Comparison of ENCODE assay signal across 43 cellular contexts in the genomic region with DNA sequence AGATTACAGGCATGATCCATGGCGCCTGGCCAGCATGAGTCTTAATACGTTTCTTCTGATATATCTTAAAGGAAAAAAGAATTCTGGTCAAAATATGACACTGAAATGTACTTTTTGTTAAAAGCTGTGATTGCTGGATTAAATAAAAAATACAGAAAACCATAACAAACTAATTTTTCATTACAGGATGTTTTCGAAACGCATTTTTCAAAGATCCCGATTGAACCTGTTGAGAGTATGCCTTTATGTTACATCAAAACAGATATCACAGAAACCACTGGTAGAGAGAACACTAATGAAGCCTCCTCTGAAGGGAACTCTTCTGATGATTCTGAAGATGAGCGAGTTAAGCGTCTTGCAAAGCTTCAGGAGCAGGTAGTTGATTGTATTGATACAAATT. TPM values are rescaled to one million over a fixed set of nuclear protein-coding genes. Genes with fewer than 3 reads are reported as not detected.
"Had no signal": no experiment of that assay in that cellular context is flagged by ENCODE, and none has a peak within 500 bp of the region (broad histone marks: within the 10 kb centered on the region; RNA-seq: fewer than 3 reads in every experiment).

No MANE protein-coding gene starts in this region.

- H3K4me3 ChIP-seq: adrenal gland, ascending aorta, body of pancreas, breast epithelium, cardiac muscle cell had no signal

- H3K9me3 ChIP-seq: adrenal gland, ascending aorta, body of pancreas, breast epithelium had no signal

- H3K36me3 Mint-ChIP-seq: activated naive CD4-positive, alpha-beta T cell treated with anti-CD3 and anti-CD28 coated beads, Interleukin-2, amount 10 ng/mL, durations not matched to agents 7 days and 5 days; activated naive CD4-positive, alpha-beta T cell treated with anti-CD3 and anti-CD28 coated beads, Interleukin-2, amount 50 U/mL, for 24 hours; activated naive CD4-positive, alpha-beta T cell treated with anti-CD3 and anti-CD28 coated beads, Interleukin-2, amount 50 U/mL, for 72 hours; activated naive CD8-positive, alpha-beta T cell; activated naive CD8-positive, alpha-beta T cell treated with anti-CD3 and anti-CD28 coated beads for 36 hours; activated naive CD8-positive, alpha-beta T cell treated with anti-CD3 and anti-CD28 coated beads, Interleukin-2, amount 10 ng/mL, durations not matched to agents 7 days and 5 days; brain had no signal

- DNase-seq: activated effector memory CD4-positive, alpha-beta T cell treated with anti-CD3 and anti-CD28 coated beads, Interleukin-2, amount 50 U/mL, for 16 hours; activated effector memory CD4-positive, alpha-beta T cell treated with Interleukin-2 at 50 U/mL for 16 hours; activated gamma-delta T cell; activated gamma-delta T cell treated with Interleukin-2 at 50 U/mL for 16 hours; activated naive CD4-positive, alpha-beta T cell; activated naive CD4-positive, alpha-beta T cell treated with anti-CD3 and anti-CD28 coated beads for 36 hours; activated naive CD4-positive, alpha-beta T cell treated with anti-CD3 and anti-CD28 coated beads, Interleukin-2, amount 10 ng/mL, durations not matched to agents 7 days and 5 days; activated naive CD4-positive, alpha-beta T cell treated with anti-CD3 and anti-CD28 coated beads, Interleukin-2, amount 50 U/mL, for 16 hours; activated naive CD4-positive, alpha-beta T cell treated with Interleukin-2 at 50 U/mL for 16 hours; activated naive CD8-positive, alpha-beta T cell treated with anti-CD3 and anti-CD28 coated beads for 36 hours; activated naive CD8-positive, alpha-beta T cell treated with anti-CD3 and anti-CD28 coated beads, Interleukin-2, amount 10 ng/mL, durations not matched to agents 7 days and 5 days; activated naive CD8-positive, alpha-beta T cell treated with anti-CD3 and anti-CD28 coated beads, Interleukin-2, amount 50 U/mL, for 24 hours; activated T-cell treated with anti-CD3 and anti-CD28 coated beads, Interleukin-2, amount 50 U/mL, for 24 hours; activated T-cell treated with anti-CD3 and anti-CD28 coated beads, Interleukin-2, amount 50 U/mL, for 4 hours; activated T-cell treated with anti-CD3 and anti-CD28 coated beads, Interleukin-2, amount 50 U/mL, for 48 hours; activated T-cell treated with anti-CD3 and anti-CD28 coated beads, Interleukin-2, amount 50 U/mL, for 72 hours; adrenal gland; amniotic stem cell; amygdala; anterior cingulate cortex; aorta; body of pancreas; brain microvascular endothelial cell; caudate nucleus; central memory CD4-positive, alpha-beta T cell; cerebellar nuclear complex had no signal

- H3K9me3 Mint-ChIP-seq: activated naive CD4-positive, alpha-beta T cell treated with anti-CD3 and anti-CD28 coated beads for 36 hours; activated naive CD4-positive, alpha-beta T cell treated with anti-CD3 and anti-CD28 coated beads, Interleukin-2, amount 10 ng/mL, durations not matched to agents 7 days and 5 days; activated naive CD4-positive, alpha-beta T cell treated with anti-CD3 and anti-CD28 coated beads, Interleukin-2, amount 50 U/mL, for 24 hours; activated naive CD4-positive, alpha-beta T cell treated with anti-CD3 and anti-CD28 coated beads, Interleukin-2, amount 50 U/mL, for 72 hours; activated naive CD8-positive, alpha-beta T cell treated with anti-CD3 and anti-CD28 coated beads for 36 hours; activated naive CD8-positive, alpha-beta T cell treated with anti-CD3 and anti-CD28 coated beads, Interleukin-2, amount 10 ng/mL, durations not matched to agents 7 days and 5 days; activated naive CD8-positive, alpha-beta T cell treated with anti-CD3 and anti-CD28 coated beads, Interleukin-2, amount 50 U/mL, for 24 hours; activated T-cell treated with anti-CD3 and anti-CD28 coated beads, Interleukin-2, amount 50 U/mL, for 24 hours; activated T-cell treated with anti-CD3 and anti-CD28 coated beads, Interleukin-2, amount 50 U/mL, for 4 hours; activated T-cell treated with anti-CD3 and anti-CD28 coated beads, Interleukin-2, amount 50 U/mL, for 72 hours; activated T-helper 1 cell treated with anti-CD3 and anti-CD28 coated beads, Interleukin-12 subunit alpha, Interleukin-12 subunit beta, Interleukin-2, Interleukin-4 antibody, amounts not matched to agents 30 ng/mL and 10 ng/mL and 1 ng/mL, durations not matched to agents 14 hours and 24 hours and 36 hours; activated T-helper 17 cell treated with anti-CD3 and anti-CD28 coated beads, Interleukin-2, amount 50 U/mL, for 72 hours; activated T-helper 2 cell treated with anti-CD3 and anti-CD28 coated beads, Interferon-gamma antibody, Interleukin-2, Interleukin-4, amounts not matched to agents 10 μg/mL and 5 μg/mL and 100 μg/mL, durations not matched to agents 14 hours and 24 hours and 36 hours; brain; central memory CD8-positive, alpha-beta T cell had no signal

- H3K36me3 ChIP-seq: adrenal gland, ascending aorta, brain microvascular endothelial cell, breast epithelium, cardiac muscle cell had no signal

- H3K4me1 Mint-ChIP-seq: activated naive CD4-positive, alpha-beta T cell treated with anti-CD3 and anti-CD28 coated beads, Interleukin-2, amount 10 ng/mL, durations not matched to agents 7 days and 5 days; activated naive CD4-positive, alpha-beta T cell treated with anti-CD3 and anti-CD28 coated beads, Interleukin-2, amount 50 U/mL, for 24 hours; activated naive CD8-positive, alpha-beta T cell treated with anti-CD3 and anti-CD28 coated beads for 36 hours; activated naive CD8-positive, alpha-beta T cell treated with anti-CD3 and anti-CD28 coated beads, Interleukin-2, amount 10 ng/mL, durations not matched to agents 7 days and 5 days; activated naive CD8-positive, alpha-beta T cell treated with anti-CD3 and anti-CD28 coated beads, Interleukin-2, amount 50 U/mL, for 24 hours; activated T-helper 17 cell treated with anti-CD3 and anti-CD28 coated beads, Interleukin-2, amount 50 U/mL, for 72 hours; brain; central memory CD8-positive, alpha-beta T cell had no signal

- H3K27me3 ChIP-seq: adrenal gland, ascending aorta, body of pancreas, brain microvascular endothelial cell, breast epithelium, cardiac muscle cell had no signal

- H3K4me3 Mint-ChIP-seq: activated naive CD4-positive, alpha-beta T cell treated with anti-CD3 and anti-CD28 coated beads for 36 hours; activated naive CD4-positive, alpha-beta T cell treated with anti-CD3 and anti-CD28 coated beads, Interleukin-2, amount 10 ng/mL, durations not matched to agents 7 days and 5 days; activated naive CD4-positive, alpha-beta T cell treated with anti-CD3 and anti-CD28 coated beads, Interleukin-2, amount 50 U/mL, for 24 hours; activated naive CD8-positive, alpha-beta T cell; activated naive CD8-positive, alpha-beta T cell treated with anti-CD3 and anti-CD28 coated beads for 36 hours; activated naive CD8-positive, alpha-beta T cell treated with anti-CD3 and anti-CD28 coated beads, Interleukin-2, amount 10 ng/mL, durations not matched to agents 7 days and 5 days; activated naive CD8-positive, alpha-beta T cell treated with anti-CD3 and anti-CD28 coated beads, Interleukin-2, amount 50 U/mL, for 24 hours; activated T-cell treated with anti-CD3 and anti-CD28 coated beads, Interleukin-2, amount 50 U/mL, for 24 hours; activated T-cell treated with anti-CD3 and anti-CD28 coated beads, Interleukin-2, amount 50 U/mL, for 4 hours; activated T-cell treated with anti-CD3 and anti-CD28 coated beads, Interleukin-2, amount 50 U/mL, for 72 hours; activated T-helper 1 cell treated with anti-CD3 and anti-CD28 coated beads, Interleukin-12 subunit alpha, Interleukin-12 subunit beta, Interleukin-2, Interleukin-4 antibody, amounts not matched to agents 30 ng/mL and 10 ng/mL and 1 ng/mL, durations not matched to agents 14 hours and 24 hours and 36 hours; activated T-helper 17 cell treated with anti-CD3 and anti-CD28 coated beads, Interleukin-2, amount 50 U/mL, for 72 hours; brain; central memory CD8-positive, alpha-beta T cell had no signal

- ATAC-seq: activated naive CD4-positive, alpha-beta T cell treated with anti-CD3 and anti-CD28 coated beads, Interleukin-2, amount 50 U/mL, for 72 hours; activated naive CD8-positive, alpha-beta T cell treated with anti-CD3 and anti-CD28 coated beads, Interleukin-2, amount 50 U/mL, for 24 hours; activated T-cell treated with anti-CD3 and anti-CD28 coated beads, Interleukin-2, amount 50 U/mL, for 4 hours; activated T-cell treated with anti-CD3 and anti-CD28 coated beads, Interleukin-2, amount 50 U/mL, for 72 hours; activated T-helper 17 cell treated with anti-CD3 and anti-CD28 coated beads, Interleukin-2, amount 50 U/mL, for 72 hours; body of pancreas had no signal

- H3K27me3 Mint-ChIP-seq: activated T-helper 17 cell treated with anti-CD3 and anti-CD28 coated beads, Interleukin-2, amount 50 U/mL, for 72 hours; central memory CD8-positive, alpha-beta T cell had no signal

- H3K4me1 ChIP-seq: adrenal gland, ascending aorta, body of pancreas, breast epithelium had no signal

- H3K27ac ChIP-seq: adrenal gland, ascending aorta, body of pancreas, brain microvascular endothelial cell, breast epithelium, cardiac muscle cell had no signal

- H3K27ac Mint-ChIP-seq: activated naive CD4-positive, alpha-beta T cell treated with anti-CD3 and anti-CD28 coated beads for 36 hours; activated naive CD4-positive, alpha-beta T cell treated with anti-CD3 and anti-CD28 coated beads, Interleukin-2, amount 10 ng/mL, durations not matched to agents 7 days and 5 days; activated naive CD4-positive, alpha-beta T cell treated with anti-CD3 and anti-CD28 coated beads, Interleukin-2, amount 50 U/mL, for 24 hours; activated naive CD4-positive, alpha-beta T cell treated with anti-CD3 and anti-CD28 coated beads, Interleukin-2, amount 50 U/mL, for 72 hours; activated naive CD8-positive, alpha-beta T cell; activated naive CD8-positive, alpha-beta T cell treated with anti-CD3 and anti-CD28 coated beads for 36 hours; activated naive CD8-positive, alpha-beta T cell treated with anti-CD3 and anti-CD28 coated beads, Interleukin-2, amount 10 ng/mL, durations not matched to agents 7 days and 5 days; activated naive CD8-positive, alpha-beta T cell treated with anti-CD3 and anti-CD28 coated beads, Interleukin-2, amount 50 U/mL, for 24 hours; activated T-cell treated with anti-CD3 and anti-CD28 coated beads, Interleukin-2, amount 50 U/mL, for 24 hours; activated T-cell treated with anti-CD3 and anti-CD28 coated beads, Interleukin-2, amount 50 U/mL, for 72 hours; activated T-helper 1 cell treated with anti-CD3 and anti-CD28 coated beads, Interleukin-12 subunit alpha, Interleukin-12 subunit beta, Interleukin-2, Interleukin-4 antibody, amounts not matched to agents 30 ng/mL and 10 ng/mL and 1 ng/mL, durations not matched to agents 14 hours and 24 hours and 36 hours; activated T-helper 17 cell treated with anti-CD3 and anti-CD28 coated beads, Interleukin-2, amount 50 U/mL, for 72 hours; activated T-helper 2 cell treated with anti-CD3 and anti-CD28 coated beads, Interferon-gamma antibody, Interleukin-2, Interleukin-4, amounts not matched to agents 10 μg/mL and 5 μg/mL and 100 μg/mL, durations not matched to agents 14 hours and 24 hours and 36 hours; brain had no signal

- FAIRE-seq: astrocyte, bronchial epithelial cell had no signal

RNA-seq across cellular contexts. Expression of gene BRDT, which starts 30.2 kb away (rescaled TPM):
- total RNA-seq: activated naive CD4-positive, alpha-beta T cell treated with anti-CD3 and anti-CD28 coated beads for 36 hours; activated naive CD8-positive, alpha-beta T cell treated with anti-CD3 and anti-CD28 coated beads for 36 hours; activated naive CD8-positive, alpha-beta T cell treated with anti-CD3 and anti-CD28 coated beads, Interleukin-2, amount 10 ng/mL, durations not matched to agents 7 days and 5 days; activated T-cell treated with anti-CD3 and anti-CD28 coated beads, Interleukin-2, amount 50 U/mL, for 4 hours; activated T-cell treated with anti-CD3 and anti-CD28 coated beads, Interleukin-2, amount 50 U/mL, for 72 hours; activated T-helper 1 cell treated with anti-CD3 and anti-CD28 coated beads, Interleukin-12 subunit alpha, Interleukin-12 subunit beta, Interleukin-2, Interleukin-4 antibody, amounts not matched to agents 30 ng/mL and 10 ng/mL and 1 ng/mL, durations not matched to agents 14 hours and 24 hours and 36 hours; activated T-helper 17 cell treated with anti-CD3 and anti-CD28 coated beads, Interleukin-2, amount 50 U/mL, for 72 hours; activated T-helper 2 cell treated with anti-CD3 and anti-CD28 coated beads, Interferon-gamma antibody, Interleukin-2, Interleukin-4, amounts not matched to agents 10 μg/mL and 5 μg/mL and 100 μg/mL, durations not matched to agents 14 hours and 24 hours and 36 hours; adrenal gland; aorta; ascending aorta; astrocyte; body of pancreas; bronchial epithelial cell; cardiac muscle cell; cardiac septum; cerebellum; chondrocyte had no signal
- polyA plus RNA-seq: adipose tissue, adrenal gland, aorta, cardiac muscle cell had no signal

RNA-seq across cellular contexts. Expression of gene EPHX4, which starts 50.4 kb away (rescaled TPM):
- total RNA-seq: activated naive CD8-positive, alpha-beta T cell treated with anti-CD3 and anti-CD28 coated beads, Interleukin-2, amount 10 ng/mL, durations not matched to agents 7 days and 5 days; activated T-helper 17 cell treated with anti-CD3 and anti-CD28 coated beads, Interleukin-2, amount 50 U/mL, for 72 hours; ascending aorta; body of pancreas had no signal
- polyA plus RNA-seq: aorta had no signal
